Comparison of ENCODE assay signal across 8 cellular contexts in the genomic region with DNA sequence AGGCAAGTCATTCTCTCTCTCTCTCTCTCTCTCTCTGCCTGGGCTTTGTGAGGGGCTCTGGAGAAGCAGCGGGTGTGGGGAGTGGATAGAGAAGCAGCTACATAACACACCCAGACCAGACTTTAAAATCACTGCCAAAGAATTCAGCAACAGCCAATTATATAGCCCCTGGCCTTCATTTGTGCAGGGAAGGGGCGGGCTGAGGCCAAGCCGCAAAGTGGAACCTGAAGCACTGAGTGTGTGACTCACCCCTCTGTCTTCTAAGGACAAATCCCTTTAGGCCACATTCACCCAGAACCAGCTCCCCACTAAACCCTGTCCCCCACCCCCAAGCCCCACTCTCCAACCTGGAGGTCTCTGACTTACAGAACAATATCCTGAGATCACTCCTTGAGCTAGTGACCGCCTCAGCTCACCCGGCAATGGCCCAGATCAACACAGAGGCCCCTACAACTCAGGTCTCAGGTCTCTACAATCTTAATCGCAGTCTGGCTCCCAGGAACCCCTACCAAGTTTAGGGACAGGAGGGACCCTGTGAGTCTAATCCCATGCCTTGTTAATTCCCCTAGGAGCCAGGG. TPM values are rescaled to one million over a fixed set of nuclear protein-coding genes. Genes with fewer than 3 reads are reported as not detected.
DNase-seq lines count a peak whose midpoint lies in the region; ATAC-seq lines count a peak whose summit lies in the region.

No MANE protein-coding gene starts in this region.

- H3K36me3 Mint-ChIP-seq in activated CD4-positive, alpha-beta T cell treated with anti-CD3 and anti-CD28 coated beads for 36 hours (ENCODE audit: low read depth) = peaks cover 13% of the 10 kb centered on the region
- peaks cover 10 to 18% of the 10 kb centered on the region in 2 donors for H3K36me3 Mint-ChIP-seq in activated naive CD4-positive, alpha-beta T cell treated with anti-CD3 and anti-CD28 coated beads, Interleukin-2, amount 50 U/mL, for 72 hours

- peak; percentile 31 for ATAC-seq in activated CD4-positive, alpha-beta T cell treated with anti-CD3 and anti-CD28 coated beads for 36 hours
- peak; percentile 41 to 57 for ATAC-seq in activated naive CD4-positive, alpha-beta T cell treated with anti-CD3 and anti-CD28 coated beads, Interleukin-2, amount 50 U/mL, for 72 hours
- ATAC-seq in left cardiac atrium (peak; percentile 28 to 60), HG02870 (IDR thresholded peaks at IDR 0.05; ENCODE audit: unreplicated experiment) (no peak)

- H3K4me3 Mint-ChIP-seq in activated CD4-positive, alpha-beta T cell treated with anti-CD3 and anti-CD28 coated beads for 36 hours = peak overlapping the region; percentile 66

- CTCF ChIA-PET in activated CD4-positive, alpha-beta T cell treated with anti-CD3 and anti-CD28 coated beads for 36 hours (lab: Charles Lee) = interaction anchor here (0.6 to 2.0 kb wide), 4 partner anchors 9 to 71 kb away, joined by 3 to 6 read pairs (median 4); no protein-coding TSS in a partner anchor

- H3K4me1 Mint-ChIP-seq in activated CD4-positive, alpha-beta T cell treated with anti-CD3 and anti-CD28 coated beads for 36 hours = peaks cover 86% of the 10 kb centered on the region

- H3K27me3 Mint-ChIP-seq in activated CD4-positive, alpha-beta T cell treated with anti-CD3 and anti-CD28 coated beads for 36 hours = no peaks in the 10 kb centered on the region

- H3K4me3 ChIP-seq in skeletal muscle cell (ENCODE audit: low read depth, low read length) = peak overlapping the region; percentile 7

- intact Hi-C loops in activated CD4-positive, alpha-beta T cell treated with anti-CD3 and anti-CD28 coated beads for 36 hours (cut with DNase I, micrococcal nuclease) = loop anchor here (10.0 kb wide), 3 partner anchors 606 to 1294 kb away; a partner anchor contains a TSS
- intact Hi-C loops in left cardiac atrium (cut with DNase I) = loop anchor here (5.0 to 10.0 kb wide), 2 partner anchors 34 to 56 kb away; no protein-coding TSS in a partner anchor

- no peaks in the 10 kb centered on the region for H3K9me3 Mint-ChIP-seq in activated CD4-positive, alpha-beta T cell treated with anti-CD3 and anti-CD28 coated beads for 36 hours (ENCODE audit: low read depth)
- no peaks in the 10 kb centered on the region for H3K9me3 Mint-ChIP-seq in activated naive CD4-positive, alpha-beta T cell treated with anti-CD3 and anti-CD28 coated beads, Interleukin-2, amount 50 U/mL, for 72 hours

- H3K27ac Mint-ChIP-seq in activated CD4-positive, alpha-beta T cell treated with anti-CD3 and anti-CD28 coated beads for 36 hours = peak overlapping the region; percentile 94
- peak overlapping the region; percentile 92 to 97 for H3K27ac Mint-ChIP-seq in activated naive CD4-positive, alpha-beta T cell treated with anti-CD3 and anti-CD28 coated beads, Interleukin-2, amount 50 U/mL, for 72 hours

- POLR2A ChIA-PET in activated CD4-positive, alpha-beta T cell treated with anti-CD3 and anti-CD28 coated beads for 36 hours (lab: Charles Lee) = interaction anchor here (0.5 to 0.8 kb wide), 3 partner anchors 24 to 840 kb away, joined by 3 to 5 read pairs (median 3); a partner anchor contains a TSS

- peak; percentile 73 for DNase-seq in activated CD4-positive, alpha-beta T cell treated with anti-CD3 and anti-CD28 coated beads for 36 hours
- no peak for DNase-seq in activated CD4-positive, alpha-beta T cell treated with anti-CD3 and anti-CD28 coated beads for 1 hour
- DNase-seq in NCI-H82 treated with DMSO at 0.1 percent for 48 hours (lab: John Stamatoyannopoulos, UW; ENCODE audit: unreplicated experiment) (peak; percentile 60), left cardiac atrium (peak; percentile 72), skeletal muscle cell (ENCODE audit: low read depth) (peak; percentile 95), DMS114 treated with DMSO at 0.1 percent for 48 hours (lab: John Stamatoyannopoulos, UW; ENCODE audit: unreplicated experiment) (no peak)
- DNase-seq in activated naive CD4-positive, alpha-beta T cell treated with anti-CD3 and anti-CD28 coated beads, Interleukin-2, amount 50 U/mL, for 72 hours (ENCODE audit: low spot score in 2 of 2) = no peak

RNA-seq across cellular contexts. Expression of a gene that starts 6.0 kb away (rescaled TPM):
- total RNA-seq in activated CD4-positive, alpha-beta T cell treated with anti-CD3 and anti-CD28 coated beads for 36 hours = 10 to 100 TPM; 44.5 to 47.1 TPM
- total RNA-seq in activated naive CD4-positive, alpha-beta T cell treated with anti-CD3 and anti-CD28 coated beads, Interleukin-2, amount 50 U/mL, for 72 hours = 10 to 100 TPM; 47.8 to 49.2 TPM
- total RNA-seq in left cardiac atrium = 100 to 1,000 TPM in 1 of 2 donors, 10 to 100 TPM in 1; 49.5 to 107 TPM

Comparison
In these comparisons a context has a peak if more than half of its experiments do, and no peak if none do; other contexts are left out.
1. DNase-seq: peak in activated CD4-positive, alpha-beta T cell treated with anti-CD3 and anti-CD28 coated beads for 36 hours (single experiment), NCI-H82 treated with DMSO at 0.1 percent for 48 hours (single experiment), left cardiac atrium (single experiment) and skeletal muscle cell (single experiment); none in activated CD4-positive, alpha-beta T cell treated with anti-CD3 and anti-CD28 coated beads for 1 hour (single experiment), activated naive CD4-positive, alpha-beta T cell treated with anti-CD3 and anti-CD28 coated beads, Interleukin-2, amount 50 U/mL, for 72 hours (0 of 2) and DMS114 treated with DMSO at 0.1 percent for 48 hours (single experiment).